8 cellular contexts compared by ENCODE assay signal in genomic region chr7:75878769-75879596, GRCh38. TPM values are rescaled to one million over a fixed set of nuclear protein-coding genes. Genes with fewer than 3 reads are reported as not detected.
DNase-seq lines count a peak whose midpoint lies in the region; ATAC-seq and TF ChIP-seq lines count a peak whose summit lies in the region.

Gene RHBDD2 (plus strand): TSS chr7:75879034. CDS start chr7:75879083, 49 bp downstream.

- H3F3A ChIP-seq in GM23338 (replicated peaks; ENCODE audit: low read depth): peaks cover 7% of the 10 kb centered on the region; the same call in 1 of the 2 replicates

- H3K9me3 Mint-ChIP-seq in GM23338: no peaks in the 10 kb centered on the region

- peaks cover 9% of the 10 kb centered on the region for H3K27me3 Mint-ChIP-seq in GM23338 (ENCODE audit: insufficient read depth, low read depth, poor library complexity)

- H3K27me3 ChIP-seq in GM23338 (ENCODE audit: insufficient read depth): no peaks in the 10 kb centered on the region
- no peaks in the 10 kb centered on the region for H3K27me3 ChIP-seq in esophagus squamous epithelium

- peak within 1 kb of the TSS; percentile 95 for H3K4me2 ChIP-seq in GM23338

- peaks cover 40% of the 10 kb centered on the region for H3K36me3 Mint-ChIP-seq in GM23338 (ENCODE audit: low read depth)

- H3K79me2 ChIP-seq in GM23338 (replicated peaks; ENCODE audit: insufficient read depth): peaks cover 26% of the 10 kb centered on the region

- 0 to 1% methylated on average over 16 to 19 of the region's 64 CpGs for WGBS in esophagus squamous epithelium, 2 donors

- no peaks in the 10 kb centered on the region for H3K9me3 ChIP-seq in esophagus squamous epithelium

- DNase-seq in DMS79 treated with DMSO at 0.1 percent for 48 hours (lab: John Stamatoyannopoulos, UW) (peak; percentile 82), GM23338 (ENCODE audit: low spot score) (peak; percentile 94), Kasumi-1 (lab: John Stamatoyannopoulos, UW) (peak; percentile 81 to 88), RKO (ENCODE audit: low spot score) (peak; percentile 93), activated T-helper 1 cell treated with Interleukin-2 at 50 U/mL for 16 hours (ENCODE audit: low read depth) (peak; percentile 96), esophagus squamous epithelium (lab: John Stamatoyannopoulos, UW) (peak; percentile 79), myocyte (ENCODE audit: low read depth) (peak; percentile 98)
- DNase-seq in stimulated activated CD8-positive, alpha-beta memory T cell treated with anti-CD3 and anti-CD28 coated beads, Interleukin-7, amount 100 ng/mL, for 48 hours (ENCODE audit: extremely low read depth in 1 of 2, low read depth in 1 of 2): peak; percentile 91 to 95

- TF ChIP-seq CTCF in GM23338 (conservative IDR thresholded peaks at IDR 0.05; ENCODE audit: low read depth in 2 of 2): no peak; a peak in 1 of 4 replicates
- peak in 3 of 6 experiments; percentile 12 to 34 (median 15) for TF ChIP-seq CTCF in esophagus squamous epithelium (IDR thresholded peaks at IDR 0.05)

- H3K4me3 ChIP-seq in GM23338 (peak within 1 kb of the TSS; percentile 97), esophagus squamous epithelium (peak within 1 kb of the TSS; percentile 70 to 92 (median 76))

- peak within 1 kb of the TSS; percentile 89 for H3K27ac Mint-ChIP-seq in GM23338

- H2AFZ ChIP-seq in GM23338: peak within 1 kb of the TSS; percentile 86

- H4K20me1 ChIP-seq in GM23338 (replicated peaks; ENCODE audit: insufficient read depth): peaks cover 14% of the 10 kb centered on the region

- ATAC-seq in GM23338: peak; percentile 85

- H3K4me1 Mint-ChIP-seq in GM23338: peaks cover 30% of the 10 kb centered on the region

- H3K4me1 ChIP-seq in GM23338 (ENCODE audit: insufficient read depth) (peaks cover 16% of the 10 kb centered on the region), esophagus squamous epithelium (peaks cover 0 to 42% (median 15%) of the 10 kb centered on the region in 3 donors)

- H3K36me3 ChIP-seq in GM23338 (ENCODE audit: insufficient read depth): peaks cover 16% of the 10 kb centered on the region
- H3K36me3 ChIP-seq in esophagus squamous epithelium: peaks cover 7 to 35% (median 19%) of the 10 kb centered on the region in 3 donors

- H3K9me2 ChIP-seq in GM23338 (ENCODE audit: insufficient read depth): no peaks in the 10 kb centered on the region

- peak in 3 of 4 donors; percentile 96 to 97 (median 97) for TF ChIP-seq POLR2A in esophagus squamous epithelium (IDR thresholded peaks at IDR 0.05)

- peak within 1 kb of the TSS; percentile 73; the same call in 1 of the 2 replicates for H3K27ac ChIP-seq in GM23338 (ENCODE audit: low read depth)
- H3K27ac ChIP-seq in esophagus squamous epithelium: peak within 1 kb of the TSS; percentile 84 to 94 (median 89)

- intact Hi-C loops in esophagus squamous epithelium (cut with DNase I): no loop called here

- H3K4me3 Mint-ChIP-seq in GM23338: peak within 1 kb of the TSS; percentile 94

TF ChIP-seq in GM23338, 12 proteins besides CTCF, POLR2A, EP300 and RAD21:
- TF ChIP-seq STAT1 (IDR thresholded peaks at IDR 0.05; ENCODE audit: unreplicated experiment) (no peak), POLR2AphosphoS5 (IDR thresholded peaks at IDR 0.05; ENCODE audit: low read depth) (peak; percentile 96)

RNA-seq across cellular contexts. Expression of gene RHBDD2, which starts in this region (rescaled TPM):
- total RNA-seq in GM23338 (2014; rRNA removed; shearing (Covaris generic)): 24.2 and 25.7 TPM in 2 replicates
- 21.4 and 23.1 TPM in 2 replicates for polyA plus RNA-seq in GM23338 (2016; fragmentation: Nextera tagmentation; extraction: Ambion mirVana)
- total RNA-seq in esophagus squamous epithelium (10 to 100 TPM; 27.0 to 38.2 (median 33.5) TPM), myocyte (83.4 and 107 TPM in 2 replicates)
- polyA plus RNA-seq in myocyte (2012): 113 TPM

Comparison
In these comparisons a context has a peak if more than half of its experiments do, and no peak if none do; other contexts are left out.
1. Peak in every context shown above with its lines: DNase-seq, ATAC-seq, H3K4me3 ChIP-seq and H3K27ac ChIP-seq.